In the genomic region with DNA sequence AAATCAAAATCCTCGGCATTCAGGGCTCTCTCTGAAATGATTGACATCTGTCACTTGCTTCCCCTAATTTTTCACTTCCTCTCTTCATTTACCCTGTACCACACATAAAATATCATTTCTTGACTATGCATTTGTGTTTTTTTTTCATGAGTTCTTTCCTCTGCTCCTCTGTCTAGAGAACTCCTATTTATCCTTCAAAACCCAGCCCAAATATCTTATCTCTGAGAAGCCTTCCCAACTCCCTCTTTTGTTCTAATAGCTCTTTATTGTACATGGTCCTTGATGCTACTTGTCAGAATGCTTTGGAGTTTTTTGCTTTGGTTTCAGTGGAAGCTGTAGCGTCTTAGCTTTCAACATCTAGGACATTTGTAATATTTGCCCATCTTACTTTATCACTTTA, we compare ENCODE assay signal across 35 cellular contexts.
"Had no signal": no experiment of that assay in that cellular context is flagged by ENCODE, and none has a peak within 500 bp of the region (broad histone marks: within the 10 kb centered on the region; RNA-seq: fewer than 3 reads in every experiment).

No MANE protein-coding gene starts in this region.

- H3K27me3 ChIP-seq: MG63 had no signal

- H3K36me3 ChIP-seq: MG63 had no signal

- H3K4me3 ChIP-seq: MG63 had no signal

- DNase-seq: Karpas-422, Kasumi-1, MG63, MM.1S, MV-4-11, NCI-H1048, NCI-H1092, NCI-H1092 treated with DMSO at 0.1 percent for 48 hours, NCI-H1105, NCI-H1105 treated with DMSO at 0.1 percent for 48 hours, NCI-H1417, NCI-H1417 treated with DMSO at 0.1 percent for 48 hours, NCI-H1436, NCI-H1436 treated with DMSO at 0.1 percent for 48 hours, NCI-H146, NCI-H1694, NCI-H1694 treated with DMSO at 0.1 percent for 48 hours, NCI-H187, NCI-H187 treated with DMSO at 0.1 percent for 48 hours, NCI-H1930, NCI-H2029, NCI-H2029 treated with DMSO at 0.1 percent for 48 hours, NCI-H2081, NCI-H2081 treated with DMSO at 0.1 percent for 48 hours, NCI-H2107, NCI-H2171, NCI-H2171 treated with DMSO at 0.1 percent for 48 hours, NCI-H226, NCI-H345, NCI-H446, NCI-H446 treated with DMSO at 0.1 percent for 48 hours, NCI-H510A, NCI-H510A treated with DMSO at 0.1 percent for 48 hours, NCI-H524 had no signal

- H3K9me3 ChIP-seq: MG63 had no signal

- H3K27ac ChIP-seq: KMS-11 had no signal

- H3K4me2 ChIP-seq: KMS-11 had no signal

- H3K9ac ChIP-seq: KMS-11 had no signal
